8 cellular contexts compared by ENCODE assay signal in the genomic region with DNA sequence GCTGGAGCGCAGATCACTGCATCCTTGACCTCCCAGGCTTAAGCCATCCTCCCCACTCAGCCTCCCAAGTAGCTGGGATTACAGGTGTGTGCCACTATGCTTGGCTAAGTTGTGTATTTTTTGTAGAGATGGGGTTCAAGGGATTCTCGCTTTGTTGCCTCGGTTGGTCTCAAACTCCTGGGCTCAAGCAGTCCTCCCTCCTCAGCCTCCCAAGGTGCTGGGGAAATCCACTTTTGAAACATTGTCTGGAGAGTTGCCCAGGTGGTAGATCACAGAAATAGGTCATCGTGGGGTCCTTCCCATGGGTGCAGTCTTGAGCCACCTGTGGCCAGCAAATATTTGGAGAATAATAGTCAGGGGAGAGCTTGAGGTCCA. TPM values are rescaled to one million over a fixed set of nuclear protein-coding genes. Genes with fewer than 3 reads are reported as not detected.
A peak's percentile ranks its signal among the peaks of the same experiment; 100 is the strongest.
DNase-seq lines count a peak whose midpoint lies in the region; ATAC-seq and TF ChIP-seq lines count a peak whose summit lies in the region.

No MANE protein-coding gene starts in this region.

- H3K36me3 Mint-ChIP-seq in T-helper 1 cell treated with Interleukin-12 subunit alpha and Interleukin-12 subunit beta and Interleukin-4 antibody, amounts not matched to agents 30 μg/mL and 1 μg/mL, for 36 hours (ENCODE audit: low read depth), result peaks cover 47% of the 10 kb centered on the region
- peaks cover 50% of the 10 kb centered on the region for H3K36me3 Mint-ChIP-seq in activated naive CD8-positive, alpha-beta T cell treated with anti-CD3 and anti-CD28 coated beads, Interleukin-2, amount 10 ng/mL, durations not matched to agents 7 days and 5 days

- no peak for TF ChIP-seq POLR2A in suprapubic skin (IDR thresholded peaks at IDR 0.05)

- H3K4me3 Mint-ChIP-seq in T-helper 1 cell treated with Interleukin-12 subunit alpha and Interleukin-12 subunit beta and Interleukin-4 antibody, amounts not matched to agents 30 μg/mL and 1 μg/mL, for 36 hours, result peak overlapping the region; percentile 72
- peak overlapping the region; percentile 79 for H3K4me3 Mint-ChIP-seq in activated naive CD8-positive, alpha-beta T cell treated with anti-CD3 and anti-CD28 coated beads, Interleukin-2, amount 10 ng/mL, durations not matched to agents 7 days and 5 days

- H3K27ac Mint-ChIP-seq in T-helper 1 cell treated with Interleukin-12 subunit alpha and Interleukin-12 subunit beta and Interleukin-4 antibody, amounts not matched to agents 30 μg/mL and 1 μg/mL, for 36 hours, result peak overlapping the region; percentile 99
- peak overlapping the region; percentile 94 for H3K27ac Mint-ChIP-seq in activated naive CD8-positive, alpha-beta T cell treated with anti-CD3 and anti-CD28 coated beads, Interleukin-2, amount 10 ng/mL, durations not matched to agents 7 days and 5 days

- H3K9me3 ChIP-seq in suprapubic skin, result no peaks in the 10 kb centered on the region

- WGBS in suprapubic skin, result 75% methylated on average over 4 of the region's 4 CpGs

- POLR2A ChIA-PET in activated naive CD8-positive, alpha-beta T cell treated with anti-CD3 and anti-CD28 coated beads, Interleukin-2, amount 10 ng/mL, durations not matched to agents 7 days and 5 days (lab: Charles Lee), result interaction anchor here (0.7 to 2.2 kb wide), 8 partner anchors 15 to 455 kb away, joined by 3 to 7 read pairs (median 3); a partner anchor contains a TSS

- no peak for TF ChIP-seq CTCF in suprapubic skin (IDR thresholded peaks at IDR 0.05)

- peaks cover 45% of the 10 kb centered on the region for H3K4me1 Mint-ChIP-seq in T-helper 1 cell treated with Interleukin-12 subunit alpha and Interleukin-12 subunit beta and Interleukin-4 antibody, amounts not matched to agents 30 μg/mL and 1 μg/mL, for 36 hours (ENCODE audit: low read depth)
- peaks cover 40% of the 10 kb centered on the region for H3K4me1 Mint-ChIP-seq in activated naive CD8-positive, alpha-beta T cell treated with anti-CD3 and anti-CD28 coated beads, Interleukin-2, amount 10 ng/mL, durations not matched to agents 7 days and 5 days

- DNase-seq in T-helper 1 cell, result no peak
- no peak for DNase-seq in activated naive CD8-positive, alpha-beta T cell treated with anti-CD3 and anti-CD28 coated beads, Interleukin-2, amount 10 ng/mL, durations not matched to agents 7 days and 5 days
- no peak for DNase-seq in suprapubic skin (ENCODE audit: low spot score in 2 of 2)
- DNase-seq in hepatic stellate cell (ENCODE audit: low spot score), result no peak
- no peak for DNase-seq in AML-193 (lab: John Stamatoyannopoulos, UW)

- H3K27me3 Mint-ChIP-seq in T-helper 1 cell treated with Interleukin-12 subunit alpha and Interleukin-12 subunit beta and Interleukin-4 antibody, amounts not matched to agents 30 μg/mL and 1 μg/mL, for 36 hours (ENCODE audit: low read depth), result no peaks in the 10 kb centered on the region
- H3K27me3 Mint-ChIP-seq in activated naive CD8-positive, alpha-beta T cell treated with anti-CD3 and anti-CD28 coated beads, Interleukin-2, amount 10 ng/mL, durations not matched to agents 7 days and 5 days, result no peaks in the 10 kb centered on the region

- H3K4me3 ChIP-seq in suprapubic skin, result no peak overlapping the region

- H3K9me3 Mint-ChIP-seq in T-helper 1 cell treated with Interleukin-12 subunit alpha and Interleukin-12 subunit beta and Interleukin-4 antibody, amounts not matched to agents 30 μg/mL and 1 μg/mL, for 36 hours, result peaks cover 4% of the 10 kb centered on the region
- H3K9me3 Mint-ChIP-seq in activated naive CD8-positive, alpha-beta T cell treated with anti-CD3 and anti-CD28 coated beads, Interleukin-2, amount 10 ng/mL, durations not matched to agents 7 days and 5 days, result peaks cover 2% of the 10 kb centered on the region

- ATAC-seq in activated naive CD8-positive, alpha-beta T cell treated with anti-CD3 and anti-CD28 coated beads, Interleukin-2, amount 10 ng/mL, durations not matched to agents 7 days and 5 days (ENCODE audit: low read depth), result no peak
- no peak for ATAC-seq in HG03457 (IDR thresholded peaks at IDR 0.05; ENCODE audit: unreplicated experiment)

- H3K27me3 ChIP-seq in layer of hippocampus (ENCODE audit: control insufficient read depth, insufficient read depth, low read length) (no peaks in the 10 kb centered on the region), suprapubic skin (no peaks in the 10 kb centered on the region)

- H3K27ac ChIP-seq in layer of hippocampus (ENCODE audit: low read depth, low read length) (peak overlapping the region; percentile 23), suprapubic skin (peak overlapping the region; percentile 87)

- peaks cover 69% of the 10 kb centered on the region for H3K4me1 ChIP-seq in suprapubic skin

- no peaks in the 10 kb centered on the region for H3K36me3 ChIP-seq in suprapubic skin

- TF ChIP-seq EP300 in suprapubic skin (IDR thresholded peaks at IDR 0.05), result no peak

RNA-seq across cellular contexts. Expression of a gene that starts 5.2 kb away (rescaled TPM):
- total RNA-seq in activated naive CD8-positive, alpha-beta T cell treated with anti-CD3 and anti-CD28 coated beads, Interleukin-2, amount 10 ng/mL, durations not matched to agents 7 days and 5 days, result 10 to 100 TPM; 83.8 to 84.8 TPM
- total RNA-seq in suprapubic skin, result 100 to 1,000 TPM in 2 of 4 donors, 10 to 100 TPM in 2; 48.1 to 174 (median 119) TPM
